Comparison of ENCODE assay signal across 9 cellular contexts in the genomic region with DNA sequence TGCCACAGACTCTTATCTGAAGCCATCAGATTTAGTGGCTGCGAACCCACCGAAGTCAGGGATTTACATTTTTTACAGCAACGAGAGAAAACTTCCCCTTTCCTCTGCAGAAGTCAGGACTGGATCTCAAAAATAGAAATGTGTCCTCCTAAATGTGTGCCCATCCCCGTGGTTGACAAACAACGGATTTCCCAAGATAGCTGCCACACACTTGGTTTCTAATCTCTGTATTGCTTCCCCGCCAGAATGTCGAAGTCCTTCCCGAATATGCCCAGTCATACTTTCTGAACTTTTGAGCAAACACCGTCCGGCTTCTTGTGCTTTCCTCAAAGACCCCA. TPM values are rescaled to one million over a fixed set of nuclear protein-coding genes. Genes with fewer than 3 reads are reported as not detected.
DNase-seq lines count a peak whose midpoint lies in the region; ATAC-seq and TF ChIP-seq lines count a peak whose summit lies in the region.
"Had no signal": no experiment of that assay in that cellular context is flagged by ENCODE, and none has a peak within 500 bp of the region (broad histone marks: within the 10 kb centered on the region; RNA-seq: fewer than 3 reads in every experiment).

No MANE protein-coding gene starts in this region.

- peak overlapping the region; percentile 13 to 55 for H3K4me3 Mint-ChIP-seq in effector memory CD8-positive, alpha-beta T cell

- H3K27ac ChIP-seq in sigmoid colon: no peak overlapping the region
- H3K27ac ChIP-seq: upper lobe of left lung had no signal

- TF ChIP-seq EP300 in sigmoid colon (IDR thresholded peaks at IDR 0.05): no peak

- TF ChIP-seq POLR2A in sigmoid colon (IDR thresholded peaks at IDR 0.05): no peak

- TF ChIP-seq CTCF in GM12864 (IDR thresholded peaks at IDR 0.05; ENCODE audit: low read depth, low read length, missing control alignments) (peak; percentile 21), sigmoid colon (IDR thresholded peaks at IDR 0.05) (no peak)

- peaks cover 0 to 16% (median 14%) of the 10 kb centered on the region in 4 donors for H3K4me1 ChIP-seq in sigmoid colon

- H3K36me3 Mint-ChIP-seq in effector memory CD8-positive, alpha-beta T cell (ENCODE audit: insufficient read depth): no peaks in the 10 kb centered on the region

- H3K9me3 Mint-ChIP-seq in effector memory CD8-positive, alpha-beta T cell: no peaks in the 10 kb centered on the region

- DNase-seq in GM12864 (ENCODE audit: low read depth): no peak
- peak; percentile 73 for DNase-seq in MV-4-11 (lab: John Stamatoyannopoulos, UW)
- no peak for DNase-seq in effector memory CD8-positive, alpha-beta T cell
- DNase-seq in sigmoid colon: no peak
- no peak for DNase-seq in amniotic stem cell (lab: John Stamatoyannopoulos, UW)
- no peak for DNase-seq in foreskin melanocyte
- DNase-seq: cortex of kidney had no signal

- no peak for ATAC-seq in effector memory CD8-positive, alpha-beta T cell (replicated peaks)
- ATAC-seq in GM21786 (IDR thresholded peaks at IDR 0.05; ENCODE audit: unreplicated experiment): no peak

- H3K4me3 ChIP-seq in GM12864 (ENCODE audit: low read depth, low read length) (no peak overlapping the region), sigmoid colon (peak overlapping the region in 3 of 4 donors; percentile 43 to 53 (median 52))

- intact Hi-C loops in sigmoid colon (cut with DNase I): no loop called here

- H3K27me3 ChIP-seq in sigmoid colon: peaks cover 10 to 76% (median 30%) of the 10 kb centered on the region in 3 donors

- 7 to 11% methylated on average over 10 of the region's 10 CpGs for WGBS in sigmoid colon, 2 donors

- peaks cover 53 to 59% of the 10 kb centered on the region in 2 donors for H3K27me3 Mint-ChIP-seq in effector memory CD8-positive, alpha-beta T cell

- peaks cover 4 to 5% of the 10 kb centered on the region in 2 donors for H3K4me1 Mint-ChIP-seq in effector memory CD8-positive, alpha-beta T cell (ENCODE audit: low read depth in 2 of 2)

- H3K27ac Mint-ChIP-seq in effector memory CD8-positive, alpha-beta T cell: no peak overlapping the region

- no peaks in the 10 kb centered on the region for H3K9me3 ChIP-seq in sigmoid colon
- H3K9me3 ChIP-seq: upper lobe of left lung had no signal

- H3K36me3 ChIP-seq in sigmoid colon: no peaks in the 10 kb centered on the region
- H3K36me3 ChIP-seq: upper lobe of left lung had no signal

RNA-seq across cellular contexts. Expression of gene ADAM23, which starts 0.8 kb away (rescaled TPM):
- total RNA-seq in sigmoid colon: 1 to 10 TPM in 3 of 4 donors, under 1 TPM in 1; 0.99 to 2.9 (median 2.5) TPM
- 1 to 10 TPM in 1 of 3 donors, under 1 TPM in 2; under 0.01 to 1.6 (median 0.23) TPM for polyA plus RNA-seq in sigmoid colon
